12 cellular contexts compared by ENCODE assay signal in genomic region chr20:32580970-32581838, GRCh38. TPM values are rescaled to one million over a fixed set of nuclear protein-coding genes. Genes with fewer than 3 reads are reported as not detected.
A peak's percentile ranks its signal among the peaks of the same experiment; 100 is the strongest.
DNase-seq lines count a peak whose midpoint lies in the region; ATAC-seq and FAIRE-seq lines count a peak whose summit lies in the region.
"Had no signal": no experiment of that assay in that cellular context is flagged by ENCODE, and none has a peak within 500 bp of the region (broad histone marks: within the 10 kb centered on the region; RNA-seq: fewer than 3 reads in every experiment).

No MANE protein-coding gene starts in this region.

- no peaks in the 10 kb centered on the region for H3K9me3 ChIP-seq in BLaER1

- H3K36me3 ChIP-seq in BLaER1 = no peaks in the 10 kb centered on the region

- peak overlapping the region; percentile 60 for H3K27ac Mint-ChIP-seq in activated CD4-positive, alpha-beta memory T cell treated with anti-CD3 and anti-CD28 coated beads for 36 hours

- H3K27ac ChIP-seq in BLaER1 (peak overlapping the region; percentile 87), layer of hippocampus (ENCODE audit: low read depth, low read length) (peak overlapping the region; percentile 38)

- DNase-seq in HUDEP-2 (lab: John Stamatoyannopoulos, UW; ENCODE audit: unreplicated experiment in 76 of 76) = peak in 70 of 76 experiments; percentile 16 to 93 (median 60)
- peak; percentile 47 for DNase-seq in activated CD4-positive, alpha-beta memory T cell treated with anti-CD3 and anti-CD28 coated beads for 36 hours
- no peak for DNase-seq in frontal cortex (ENCODE audit: low spot score in 2 of 2)
- DNase-seq in NCI-H187 treated with DMSO at 0.1 percent for 48 hours (lab: John Stamatoyannopoulos, UW) = no peak
- DNase-seq: left cardiac atrium; NCI-H1048; stimulated activated CD4-positive, alpha-beta T cell treated with anti-CD3 and anti-CD28 coated beads, Interleukin-2, amount 100 ng/mL, for 48 hours had no signal

- peaks cover 58% of the 10 kb centered on the region for H4K20me1 ChIP-seq in BLaER1

- peak overlapping the region; percentile 43 for H3K4me3 Mint-ChIP-seq in activated CD4-positive, alpha-beta memory T cell treated with anti-CD3 and anti-CD28 coated beads for 36 hours

- ATAC-seq in GM21526 (IDR thresholded peaks at IDR 0.05; ENCODE audit: low FRiP score, unreplicated experiment) (no peak), HG03571 (IDR thresholded peaks at IDR 0.05; ENCODE audit: unreplicated experiment) (no peak)

- intact Hi-C loops in activated CD4-positive, alpha-beta memory T cell treated with anti-CD3 and anti-CD28 coated beads for 36 hours (cut with micrococcal nuclease) = loop anchor here (5.0 kb wide), 1 partner anchor 374 kb away; the partner anchor contains the start of genes PLAGL2 and POFUT1

- H3K4me3 ChIP-seq in BLaER1 = 0 out of 2 replicates have a peak overlapping the region, but pooled peaks have one; percentile 33

- peak overlapping the region; percentile 77 for H3K9ac ChIP-seq in BLaER1

- CTCF ChIA-PET in activated CD4-positive, alpha-beta memory T cell treated with anti-CD3 and anti-CD28 coated beads for 36 hours (lab: Charles Lee) = interaction anchor here (2.1 kb wide), 1 partner anchor 59 kb away, joined by 6 read pairs; no protein-coding TSS in a partner anchor

- no peaks in the 10 kb centered on the region for H3K9me3 Mint-ChIP-seq in activated CD4-positive, alpha-beta memory T cell treated with anti-CD3 and anti-CD28 coated beads for 36 hours

- peaks cover 52% of the 10 kb centered on the region for H3K4me1 Mint-ChIP-seq in activated CD4-positive, alpha-beta memory T cell treated with anti-CD3 and anti-CD28 coated beads for 36 hours (ENCODE audit: low read depth)

- peaks cover 73% of the 10 kb centered on the region for H3K4me1 ChIP-seq in BLaER1

- no peak for FAIRE-seq in frontal cortex (lab: Jason Lieb, UNC)
- FAIRE-seq: colon had no signal

- H3K27me3 ChIP-seq in BLaER1 (no peaks in the 10 kb centered on the region), layer of hippocampus (ENCODE audit: control insufficient read depth, insufficient read depth, low read length) (no peaks in the 10 kb centered on the region)

- H3K27me3 Mint-ChIP-seq in activated CD4-positive, alpha-beta memory T cell treated with anti-CD3 and anti-CD28 coated beads for 36 hours = peaks cover 2% of the 10 kb centered on the region

- no peaks in the 10 kb centered on the region for H3K36me3 Mint-ChIP-seq in activated CD4-positive, alpha-beta memory T cell treated with anti-CD3 and anti-CD28 coated beads for 36 hours

- peak overlapping the region; percentile 95 for H3K4me2 ChIP-seq in BLaER1

- POLR2A ChIA-PET in activated CD4-positive, alpha-beta memory T cell treated with anti-CD3 and anti-CD28 coated beads for 36 hours (lab: Charles Lee) = interaction anchor here (0.9 to 1.5 kb wide), 3 partner anchors 42 to 47 kb away, joined by 3 read pairs; no protein-coding TSS in a partner anchor

RNA-seq across cellular contexts. Expression of gene NOL4L, which starts 3.9 kb away (rescaled TPM):
- 10 to 100 TPM; 21.8 to 22.1 TPM for total RNA-seq in activated CD4-positive, alpha-beta memory T cell treated with anti-CD3 and anti-CD28 coated beads for 36 hours
- total RNA-seq in frontal cortex = 13.0 TPM

Comparison
In these comparisons a context has a peak if more than half of its experiments do, and no peak if none do; other contexts are left out.
1. DNase-seq: peak in HUDEP-2 (70 of 76) and activated CD4-positive, alpha-beta memory T cell treated with anti-CD3 and anti-CD28 coated beads for 36 hours (single experiment); none in frontal cortex (0 of 2) and NCI-H187 treated with DMSO at 0.1 percent for 48 hours (single experiment).